ENCODE assay signal across 11 cellular contexts in the genomic region with DNA sequence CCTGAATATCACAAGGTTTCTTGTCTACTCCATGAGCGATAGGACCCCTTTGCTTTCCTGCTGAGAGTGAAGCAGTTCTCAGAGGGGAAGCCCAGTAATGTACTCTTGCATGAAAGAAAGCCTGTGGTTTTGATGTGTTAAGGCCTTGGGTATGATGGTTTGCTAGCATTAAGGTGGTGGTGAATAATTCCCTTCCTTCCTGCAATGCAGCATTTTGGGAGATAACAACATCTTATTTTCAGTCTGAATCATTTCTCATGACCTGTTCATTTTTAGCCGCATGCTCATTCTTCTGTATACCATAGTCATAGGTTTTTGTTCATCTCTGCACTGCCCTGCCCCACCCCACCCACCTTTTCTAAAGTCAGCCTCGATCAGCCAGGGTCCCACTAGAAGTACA.
DNase-seq lines count a peak whose midpoint lies in the region; ATAC-seq, FAIRE-seq and TF ChIP-seq lines count a peak whose summit lies in the region.
"Had no signal": no experiment of that assay in that cellular context is flagged by ENCODE, and none has a peak within 500 bp of the region (broad histone marks: within the 10 kb centered on the region; RNA-seq: fewer than 3 reads in every experiment).

No MANE protein-coding gene starts in this region.

- no peak overlapping the region for H3K27ac ChIP-seq in kidney (ENCODE audit: low read depth in 2 of 2, low read length in 2 of 2)
- no peak overlapping the region for H3K27ac ChIP-seq in colonic mucosa
- H3K27ac ChIP-seq: right atrium auricular region had no signal

- ATAC-seq in GM21447 (IDR thresholded peaks at IDR 0.05; ENCODE audit: unreplicated experiment), result peak; percentile 75
- peak; percentile 48 for ATAC-seq in HG03139 (IDR thresholded peaks at IDR 0.05; ENCODE audit: unreplicated experiment)

- H3K9ac ChIP-seq in kidney (ENCODE audit: low read length in 2 of 2) (no peak overlapping the region), colonic mucosa (ENCODE audit: low read depth in 2 of 2, low read length in 2 of 2) (no peak overlapping the region)

- H3K27ac Mint-ChIP-seq in activated CD4-positive, alpha-beta memory T cell treated with anti-CD3 and anti-CD28 coated beads, Interleukin-2, amount 10 ng/mL, durations not matched to agents 7 days and 5 days, result no peak overlapping the region
- H3K27ac Mint-ChIP-seq: immature natural killer cell had no signal

- TF ChIP-seq CTCF in GM10248 (IDR thresholded peaks at IDR 0.05; ENCODE audit: control extremely low read depth, extremely low read depth, low read depth, missing control alignments) (no peak), bronchial epithelial cell (IDR thresholded peaks at IDR 0.05; ENCODE audit: insufficient read depth, low read length, severe bottlenecking) (no peak), kidney (IDR thresholded peaks at IDR 0.05; ENCODE audit: borderline replicate concordance, extremely low read depth, insufficient read depth) (no peak), colonic mucosa (IDR thresholded peaks at IDR 0.05) (no peak)

- H3K36me3 ChIP-seq in bronchial epithelial cell (ENCODE audit: control insufficient read depth, insufficient read depth, low read length) (no peaks in the 10 kb centered on the region), kidney (ENCODE audit: control insufficient read depth in 1 of 2, insufficient read depth in 2 of 2, low read length in 2 of 2) (no peaks in the 10 kb centered on the region), colonic mucosa (no peaks in the 10 kb centered on the region)
- H3K36me3 ChIP-seq: right atrium auricular region had no signal

- H3K36me3 Mint-ChIP-seq in activated CD4-positive, alpha-beta memory T cell treated with anti-CD3 and anti-CD28 coated beads, Interleukin-2, amount 10 ng/mL, durations not matched to agents 7 days and 5 days (ENCODE audit: low read depth), result no peaks in the 10 kb centered on the region
- H3K36me3 Mint-ChIP-seq: immature natural killer cell had no signal

- no peak overlapping the region for H3K4me3 ChIP-seq in bronchial epithelial cell (ENCODE audit: low read depth, low read length)
- no peak overlapping the region for H3K4me3 ChIP-seq in kidney (ENCODE audit: low read length in 2 of 2)
- no peak overlapping the region for H3K4me3 ChIP-seq in colonic mucosa
- H3K4me3 ChIP-seq: right atrium auricular region had no signal

- no peaks in the 10 kb centered on the region for H3K9me3 ChIP-seq in kidney (ENCODE audit: control insufficient read depth in 1 of 2, low read length in 2 of 2)
- H3K9me3 ChIP-seq in colonic mucosa, result no peaks in the 10 kb centered on the region
- H3K9me3 ChIP-seq: right atrium auricular region had no signal

- CTCF ChIA-PET in GM10248 (lab: Yijun Ruan, JAX), result interaction anchor here (0.7 to 1.8 kb wide), 2 partner anchors 9 to 22 kb away, joined by 3 to 4 read pairs; no protein-coding TSS in a partner anchor
- CTCF ChIA-PET in activated CD4-positive, alpha-beta memory T cell treated with anti-CD3 and anti-CD28 coated beads, Interleukin-2, amount 10 ng/mL, durations not matched to agents 7 days and 5 days (lab: Charles Lee), result no interaction called here

- intact Hi-C loops in kidney (cut with DNase I) (no loop called here), colonic mucosa (cut with DNase I) (no loop called here)

- no peaks in the 10 kb centered on the region for H3K27me3 Mint-ChIP-seq in activated CD4-positive, alpha-beta memory T cell treated with anti-CD3 and anti-CD28 coated beads, Interleukin-2, amount 10 ng/mL, durations not matched to agents 7 days and 5 days

- no peaks in the 10 kb centered on the region for H3K4me1 ChIP-seq in kidney (ENCODE audit: control insufficient read depth in 1 of 2, insufficient read depth in 1 of 2, low read depth in 1 of 2, low read length in 2 of 2)
- no peaks in the 10 kb centered on the region for H3K4me1 ChIP-seq in colonic mucosa

- no peaks in the 10 kb centered on the region for H3K4me1 Mint-ChIP-seq in activated CD4-positive, alpha-beta memory T cell treated with anti-CD3 and anti-CD28 coated beads, Interleukin-2, amount 10 ng/mL, durations not matched to agents 7 days and 5 days
- H3K4me1 Mint-ChIP-seq: immature natural killer cell had no signal

- H3K9me3 Mint-ChIP-seq in activated CD4-positive, alpha-beta memory T cell treated with anti-CD3 and anti-CD28 coated beads, Interleukin-2, amount 10 ng/mL, durations not matched to agents 7 days and 5 days, result no peaks in the 10 kb centered on the region

- POLR2A ChIA-PET in GM10248 (lab: Yijun Ruan, JAX), result no interaction called here
- POLR2A ChIA-PET in activated CD4-positive, alpha-beta memory T cell treated with anti-CD3 and anti-CD28 coated beads, Interleukin-2, amount 10 ng/mL, durations not matched to agents 7 days and 5 days (lab: Charles Lee), result no interaction called here

- no peak overlapping the region for H3K4me3 Mint-ChIP-seq in activated CD4-positive, alpha-beta memory T cell treated with anti-CD3 and anti-CD28 coated beads, Interleukin-2, amount 10 ng/mL, durations not matched to agents 7 days and 5 days
- H3K4me3 Mint-ChIP-seq: immature natural killer cell had no signal

- H3K27me3 ChIP-seq in bronchial epithelial cell (ENCODE audit: control insufficient read depth, insufficient read depth, low read length) (no peaks in the 10 kb centered on the region), colonic mucosa (no peaks in the 10 kb centered on the region)
- H3K27me3 ChIP-seq: right atrium auricular region had no signal

- peak; percentile 32 for FAIRE-seq in bronchial epithelial cell (lab: Jason Lieb, UNC)
- no peak for FAIRE-seq in kidney (lab: Jason Lieb, UNC)
- FAIRE-seq: colon had no signal

- DNase-seq in GM10248 (ENCODE audit: extremely low spot score) (peak; percentile 11), bronchial epithelial cell (ENCODE audit: low read depth) (peak; percentile 86), kidney (no peak), H4 (ENCODE audit: low spot score) (no peak), colonic mucosa (no peak)
- DNase-seq in activated CD4-positive, alpha-beta memory T cell treated with anti-CD3 and anti-CD28 coated beads, Interleukin-2, amount 10 ng/mL, durations not matched to agents 7 days and 5 days, result no peak
- DNase-seq: immature natural killer cell had no signal

Comparison
In these comparisons a context has a peak if more than half of its experiments do, and no peak if none do; other contexts are left out.
1. DNase-seq: peak in GM10248 (single experiment) and bronchial epithelial cell (single experiment); none in activated CD4-positive, alpha-beta memory T cell treated with anti-CD3 and anti-CD28 coated beads, Interleukin-2, amount 10 ng/mL, durations not matched to agents 7 days and 5 days (single experiment), kidney (single experiment), H4 (single experiment) and colonic mucosa (single experiment).